Comparison of ENCODE assay signal across 9 cellular contexts in genomic region chr1:150877220-150877516, GRCh38. TPM values are rescaled to one million over a fixed set of nuclear protein-coding genes. Genes with fewer than 3 reads are reported as not detected.
A peak's percentile ranks its signal among the peaks of the same experiment; 100 is the strongest.
DNase-seq lines count a peak whose midpoint lies in the region; ATAC-seq, FAIRE-seq and TF ChIP-seq lines count a peak whose summit lies in the region.
"Had no signal": no experiment of that assay in that cellular context is flagged by ENCODE, and none has a peak within 500 bp of the region (broad histone marks: within the 10 kb centered on the region; RNA-seq: fewer than 3 reads in every experiment).

No MANE protein-coding gene starts in this region.

- no peak for FAIRE-seq in H54 (lab: Jason Lieb, UNC)

- TF ChIP-seq POLR2A in prostate gland (IDR thresholded peaks at IDR 0.05) (no peak), H54 (IDR thresholded peaks at IDR 0.05; ENCODE audit: low read depth, low read length) (no peak)

- TF ChIP-seq CTCF in PC-3 (conservative IDR thresholded peaks at IDR 0.05; ENCODE audit: low read depth, low read length): no peak
- TF ChIP-seq CTCF in endothelial cell (IDR thresholded peaks at IDR 0.05; ENCODE audit: unreplicated experiment): no peak
- no peak for TF ChIP-seq CTCF in prostate gland (IDR thresholded peaks at IDR 0.05)

- H3K4me2 ChIP-seq in PC-3 (ENCODE audit: low read length): peak overlapping the region; percentile 43

- H3K27ac Mint-ChIP-seq in endothelial cell (ENCODE audit: unreplicated experiment): peak overlapping the region; percentile 74

- H3K36me3 ChIP-seq in PC-3 (ENCODE audit: low read depth, low read length) (peaks cover 4% of the 10 kb centered on the region; the same call in 1 of the 2 replicates), prostate gland (no peaks in the 10 kb centered on the region)

- CTCF ChIA-PET in PC-3 (lab: Charles Lee): no interaction called here

- WGBS in prostate gland: 50% methylated on average over 7 of the region's 7 CpGs

- H3K4me3 ChIP-seq in GM08714 (ENCODE audit: low read length): peak overlapping the region; percentile 50; the same call in 1 of the 2 replicates
- peak overlapping the region; percentile 74 for H3K4me3 ChIP-seq in PC-3 (ENCODE audit: low read length)
- H3K4me3 ChIP-seq in prostate gland: peak overlapping the region; percentile 83 to 90

- no peaks in the 10 kb centered on the region for H3K9me3 Mint-ChIP-seq in endothelial cell (ENCODE audit: unreplicated experiment)

- peaks cover 2% of the 10 kb centered on the region for H3K27me3 Mint-ChIP-seq in endothelial cell (ENCODE audit: unreplicated experiment)

- H3F3A ChIP-seq in PC-3 (ENCODE audit: low read length, unreplicated experiment): no peaks in the 10 kb centered on the region

- H3K36me3 Mint-ChIP-seq in endothelial cell (ENCODE audit: low read depth, unreplicated experiment): no peaks in the 10 kb centered on the region

- H3K79me2 ChIP-seq in PC-3 (ENCODE audit: low read length): peaks cover 37% of the 10 kb centered on the region

- peak overlapping the region; percentile 51 for H2AFZ ChIP-seq in PC-3 (ENCODE audit: low read length)

- H3K9ac ChIP-seq in PC-3 (ENCODE audit: low read length): peak overlapping the region; percentile 25; the same call in 1 of the 2 replicates

- ATAC-seq in PC-3 (no peak), HG02840 (IDR thresholded peaks at IDR 0.05; ENCODE audit: low FRiP score, unreplicated experiment) (no peak), GM19328 (IDR thresholded peaks at IDR 0.05; ENCODE audit: unreplicated experiment) (no peak)

- H3K4me1 Mint-ChIP-seq in endothelial cell (ENCODE audit: unreplicated experiment): peaks cover 14% of the 10 kb centered on the region

- DNase-seq in PC-3 (no peak), endothelial cell (ENCODE audit: low spot score) (no peak), prostate gland (ENCODE audit: low spot score) (no peak), H54 (ENCODE audit: insufficient read length, low spot score) (no peak), NCI-H345 (lab: John Stamatoyannopoulos, UW) (no peak)

- no peaks in the 10 kb centered on the region for H3K9me3 ChIP-seq in PC-3 (ENCODE audit: low read length)
- no peaks in the 10 kb centered on the region for H3K9me3 ChIP-seq in prostate gland

- H4K20me1 ChIP-seq in PC-3 (ENCODE audit: low read length): no peaks in the 10 kb centered on the region

- peak overlapping the region; percentile 68 for H3K4me3 Mint-ChIP-seq in endothelial cell (ENCODE audit: unreplicated experiment)

- intact Hi-C loops in PC-3 (cut with micrococcal nuclease) (loop anchor here (5.0 kb wide), 1 partner anchor 265 kb away; no protein-coding TSS in a partner anchor), prostate gland (cut with DNase I) (loop anchor here (5.0 to 10.0 kb wide), 2 partner anchors 45 to 98 kb away; partner anchors contain the start of gene CERS2)

- H3K4me1 ChIP-seq in PC-3 (ENCODE audit: insufficient read depth, low read length) (peaks cover 22% of the 10 kb centered on the region), prostate gland (replicated peaks) (no peaks in the 10 kb centered on the region)

- no peaks in the 10 kb centered on the region for H3K9me2 ChIP-seq in PC-3 (replicated peaks; ENCODE audit: low read length)

- no peak overlapping the region for H3K27ac ChIP-seq in PC-3 (ENCODE audit: low read length)
- H3K27ac ChIP-seq in prostate gland: peak overlapping the region; percentile 95 to 98

- H3K27me3 ChIP-seq in PC-3 (ENCODE audit: low read length): no peaks in the 10 kb centered on the region
- no peaks in the 10 kb centered on the region for H3K27me3 ChIP-seq in prostate gland (replicated peaks; ENCODE audit: insufficient read depth)

- BruUV-seq in PC-3 (replicated peaks; lab: Mats Ljungman, UMichigan): TSS peak; percentile 91

- POLR2A ChIA-PET in PC-3 (lab: Charles Lee; ENCODE audit: unreplicated experiment): interaction anchor here (0.6 kb wide), 1 partner anchor 82 kb away, joined by 4 read pairs; no protein-coding TSS in a partner anchor

RNA-seq across cellular contexts. Expression of gene ARNT, which starts 0.8 kb away (rescaled TPM):
- 16.7 and 18.5 TPM in 2 replicates for total RNA-seq in PC-3 (2014; rRNA removed)
- total RNA-seq in endothelial cell (ENCODE audit: unreplicated experiment): 40.3 TPM
- 10 to 100 TPM; 31.3 to 54.6 TPM for total RNA-seq in prostate gland

RNA-seq across cellular contexts. Expression of gene CTXND2, which starts 9.8 kb away (rescaled TPM):
- not detected in 2 replicates for total RNA-seq in PC-3 (2014; rRNA removed)
- total RNA-seq in endothelial cell (ENCODE audit: unreplicated experiment): not detected
- 1 to 10 TPM in 1 of 2 donors, not detected in 1; 1.4 TPM for total RNA-seq in prostate gland
- total RNA-seq: SK-MEL-5 had no signal

RNA-seq across cellular contexts. Expression of gene SETDB1, which starts 49.0 kb away (rescaled TPM):
- total RNA-seq in PC-3 (2014; rRNA removed) (35.4 and 42.4 TPM in 2 replicates), endothelial cell (ENCODE audit: unreplicated experiment) (50.6 TPM), prostate gland (10 to 100 TPM; 26.3 to 63.8 TPM)
